In genomic region chr7:125561006-125561405, GRCh38 we compare ENCODE assay signal across 18 cellular contexts.
DNase-seq lines count a peak whose midpoint lies in the region; ATAC-seq and TF ChIP-seq lines count a peak whose summit lies in the region.
"Had no signal": no experiment of that assay in that cellular context is flagged by ENCODE, and none has a peak within 500 bp of the region (broad histone marks: within the 10 kb centered on the region; RNA-seq: fewer than 3 reads in every experiment).

No MANE protein-coding gene starts in this region.

- H3K27ac ChIP-seq in OCI-LY7 (ENCODE audit: low read depth, low read length, poor library complexity, severe bottlenecking), result no peak overlapping the region
- H3K27ac ChIP-seq: esophagus squamous epithelium, left lung, uterus had no signal

- TF ChIP-seq CTCF in OCI-LY7 (conservative IDR thresholded peaks at IDR 0.05; ENCODE audit: low read length), result no peak
- no peak for TF ChIP-seq CTCF in osteocyte (IDR thresholded peaks at IDR 0.05)

- in situ Hi-C loops in SK-MEL-5 (cut with HindIII; ENCODE audit: low pct_unique_long_range_greater_than_20kb, low sequenced_read_pairs), result no loop called here

- POLR2A ChIA-PET in OCI-LY7 (lab: Charles Lee), result no interaction called here

- no peaks in the 10 kb centered on the region for H3K9me3 ChIP-seq in OCI-LY7 (ENCODE audit: low read length)
- H3K9me3 ChIP-seq: esophagus squamous epithelium, left lung, uterus had no signal

- no peaks in the 10 kb centered on the region for H3K4me1 ChIP-seq in OCI-LY7 (ENCODE audit: insufficient read depth, low read length, poor library complexity, severe bottlenecking)
- H3K4me1 ChIP-seq: esophagus squamous epithelium, left lung, uterus had no signal

- no peaks in the 10 kb centered on the region for H3K27me3 Mint-ChIP-seq in T-helper 2 cell treated with Interferon-gamma antibody and Interleukin-4, amounts not matched to agents 5 μg/mL and 100 μg/mL, for 36 hours (ENCODE audit: low read depth)
- H3K27me3 Mint-ChIP-seq in natural killer cell treated with Interleukin-12 subunit alpha and Interleukin-12 subunit beta and Interleukin-15 and Interleukin-18, amount 100 ng/mL, for 72 hours, result no peaks in the 10 kb centered on the region
- H3K27me3 Mint-ChIP-seq in osteocyte (ENCODE audit: unreplicated experiment), result no peaks in the 10 kb centered on the region
- H3K27me3 Mint-ChIP-seq: CD4-positive, CD25-positive, alpha-beta regulatory T cell; central memory CD8-positive, alpha-beta T cell had no signal

- H3K79me2 ChIP-seq in OCI-LY7 (ENCODE audit: insufficient read depth, low read depth, low read length), result no peaks in the 10 kb centered on the region

- H3K36me3 ChIP-seq in OCI-LY7 (ENCODE audit: insufficient read depth, low read length), result no peaks in the 10 kb centered on the region
- H3K36me3 ChIP-seq: esophagus squamous epithelium, left lung had no signal

- H3K9me2 ChIP-seq in OCI-LY7 (ENCODE audit: insufficient read depth, low read length), result no peaks in the 10 kb centered on the region

- H3K4me1 Mint-ChIP-seq in T-helper 2 cell treated with Interferon-gamma antibody and Interleukin-4, amounts not matched to agents 5 μg/mL and 100 μg/mL, for 36 hours (ENCODE audit: low read depth), result no peaks in the 10 kb centered on the region
- H3K4me1 Mint-ChIP-seq in natural killer cell treated with Interleukin-12 subunit alpha and Interleukin-12 subunit beta and Interleukin-15 and Interleukin-18, amount 100 ng/mL, for 72 hours (ENCODE audit: low read depth in 2 of 2), result peaks cover 6 to 14% of the 10 kb centered on the region in 2 donors
- peaks cover 19% of the 10 kb centered on the region for H3K4me1 Mint-ChIP-seq in osteocyte (ENCODE audit: unreplicated experiment)
- H3K4me1 Mint-ChIP-seq: CD4-positive, CD25-positive, alpha-beta regulatory T cell; central memory CD8-positive, alpha-beta T cell had no signal

- no peak for DNase-seq in T-helper 2 cell treated with Interferon-gamma antibody and Interleukin-4, amounts not matched to agents 5 μg/mL and 100 μg/mL, for 36 hours (ENCODE audit: low spot score)
- DNase-seq in T-helper 2 cell (no peak), SK-MEL-5 (ENCODE audit: low read depth, low spot score) (peak; percentile 45), OCI-LY7 (ENCODE audit: low spot score) (no peak), osteocyte (ENCODE audit: extremely low spot score, unreplicated experiment) (no peak), NCI-H82 treated with DMSO at 0.1 percent for 48 hours (lab: John Stamatoyannopoulos, UW; ENCODE audit: unreplicated experiment) (no peak)
- no peak for DNase-seq in natural killer cell treated with Interleukin-12 subunit alpha and Interleukin-12 subunit beta and Interleukin-15 and Interleukin-18, amount 100 ng/mL, for 72 hours (ENCODE audit: low spot score)
- DNase-seq: activated CD4-positive, alpha-beta T cell treated with anti-CD3 and anti-CD28 coated beads, Interleukin-2, amount 50 U/mL, for 48 hours; activated naive CD4-positive, alpha-beta T cell; anterior cingulate cortex; CD4-positive, CD25-positive, alpha-beta regulatory T cell; effector CD8-positive, alpha-beta T cell; esophagus squamous epithelium; NCI-H1417 treated with DMSO at 0.1 percent for 48 hours; uterus had no signal

- BruUV-seq in OCI-LY7 (replicated peaks; lab: Mats Ljungman, UMichigan), result no TSS peak

- no peaks in the 10 kb centered on the region for H3K36me3 Mint-ChIP-seq in T-helper 2 cell treated with Interferon-gamma antibody and Interleukin-4, amounts not matched to agents 5 μg/mL and 100 μg/mL, for 36 hours (ENCODE audit: low read depth)
- no peaks in the 10 kb centered on the region for H3K36me3 Mint-ChIP-seq in natural killer cell treated with Interleukin-12 subunit alpha and Interleukin-12 subunit beta and Interleukin-15 and Interleukin-18, amount 100 ng/mL, for 72 hours
- H3K36me3 Mint-ChIP-seq in osteocyte (ENCODE audit: unreplicated experiment), result no peaks in the 10 kb centered on the region
- H3K36me3 Mint-ChIP-seq: CD4-positive, CD25-positive, alpha-beta regulatory T cell had no signal

- peaks cover 4% of the 10 kb centered on the region for H3K9me3 Mint-ChIP-seq in T-helper 2 cell treated with Interferon-gamma antibody and Interleukin-4, amounts not matched to agents 5 μg/mL and 100 μg/mL, for 36 hours
- no peaks in the 10 kb centered on the region for H3K9me3 Mint-ChIP-seq in natural killer cell treated with Interleukin-12 subunit alpha and Interleukin-12 subunit beta and Interleukin-15 and Interleukin-18, amount 100 ng/mL, for 72 hours
- H3K9me3 Mint-ChIP-seq in osteocyte (ENCODE audit: unreplicated experiment), result no peaks in the 10 kb centered on the region

- intact Hi-C loops in OCI-LY7 (cut with micrococcal nuclease; ENCODE audit: unreplicated experiment), result no loop called here

- H3K4me2 ChIP-seq in OCI-LY7 (ENCODE audit: low read length), result no peak overlapping the region

- H3K27ac Mint-ChIP-seq in T-helper 2 cell treated with Interferon-gamma antibody and Interleukin-4, amounts not matched to agents 5 μg/mL and 100 μg/mL, for 36 hours, result no peak overlapping the region
- peak overlapping the region; percentile 32 to 41 for H3K27ac Mint-ChIP-seq in natural killer cell treated with Interleukin-12 subunit alpha and Interleukin-12 subunit beta and Interleukin-15 and Interleukin-18, amount 100 ng/mL, for 72 hours
- no peak overlapping the region for H3K27ac Mint-ChIP-seq in osteocyte (ENCODE audit: unreplicated experiment)
- H3K27ac Mint-ChIP-seq: CD4-positive, CD25-positive, alpha-beta regulatory T cell had no signal

- ATAC-seq in HG02610 (IDR thresholded peaks at IDR 0.05; ENCODE audit: unreplicated experiment), result peak; percentile 41
- ATAC-seq in natural killer cell treated with Interleukin-12 subunit alpha and Interleukin-12 subunit beta and Interleukin-15 and Interleukin-18, amount 100 ng/mL, for 72 hours, result peak in 1 of 2 donors; percentile 63
- ATAC-seq: left lung had no signal

- H2AFZ ChIP-seq in OCI-LY7 (ENCODE audit: low read length), result no peak overlapping the region

- H4K20me1 ChIP-seq in OCI-LY7 (ENCODE audit: insufficient read depth, low read length), result no peaks in the 10 kb centered on the region

- H3K4me3 ChIP-seq in OCI-LY7 (ENCODE audit: low read depth, low read length, poor library complexity, severe bottlenecking), result no peak overlapping the region
- H3K4me3 ChIP-seq: left lung, uterus had no signal

- CTCF ChIA-PET in OCI-LY7 (lab: Charles Lee; ENCODE audit: unreplicated experiment), result no interaction called here

- H3K4me3 Mint-ChIP-seq in T-helper 2 cell treated with Interferon-gamma antibody and Interleukin-4, amounts not matched to agents 5 μg/mL and 100 μg/mL, for 36 hours, result peak overlapping the region; percentile 29
- peak overlapping the region; percentile 67 for H3K4me3 Mint-ChIP-seq in natural killer cell treated with Interleukin-12 subunit alpha and Interleukin-12 subunit beta and Interleukin-15 and Interleukin-18, amount 100 ng/mL, for 72 hours
- H3K4me3 Mint-ChIP-seq in osteocyte (ENCODE audit: unreplicated experiment), result no peak overlapping the region
- H3K4me3 Mint-ChIP-seq: CD4-positive, CD25-positive, alpha-beta regulatory T cell; central memory CD8-positive, alpha-beta T cell had no signal

Comparison
In these comparisons a context has a peak if more than half of its experiments do, and no peak if none do; other contexts are left out.
1. H3K27ac Mint-ChIP-seq: peak in natural killer cell treated with Interleukin-12 subunit alpha and Interleukin-12 subunit beta and Interleukin-15 and Interleukin-18, amount 100 ng/mL, for 72 hours (2 of 2); none in T-helper 2 cell treated with Interferon-gamma antibody and Interleukin-4, amounts not matched to agents 5 μg/mL and 100 μg/mL, for 36 hours (single experiment) and osteocyte (single experiment).